In the genomic region with DNA sequence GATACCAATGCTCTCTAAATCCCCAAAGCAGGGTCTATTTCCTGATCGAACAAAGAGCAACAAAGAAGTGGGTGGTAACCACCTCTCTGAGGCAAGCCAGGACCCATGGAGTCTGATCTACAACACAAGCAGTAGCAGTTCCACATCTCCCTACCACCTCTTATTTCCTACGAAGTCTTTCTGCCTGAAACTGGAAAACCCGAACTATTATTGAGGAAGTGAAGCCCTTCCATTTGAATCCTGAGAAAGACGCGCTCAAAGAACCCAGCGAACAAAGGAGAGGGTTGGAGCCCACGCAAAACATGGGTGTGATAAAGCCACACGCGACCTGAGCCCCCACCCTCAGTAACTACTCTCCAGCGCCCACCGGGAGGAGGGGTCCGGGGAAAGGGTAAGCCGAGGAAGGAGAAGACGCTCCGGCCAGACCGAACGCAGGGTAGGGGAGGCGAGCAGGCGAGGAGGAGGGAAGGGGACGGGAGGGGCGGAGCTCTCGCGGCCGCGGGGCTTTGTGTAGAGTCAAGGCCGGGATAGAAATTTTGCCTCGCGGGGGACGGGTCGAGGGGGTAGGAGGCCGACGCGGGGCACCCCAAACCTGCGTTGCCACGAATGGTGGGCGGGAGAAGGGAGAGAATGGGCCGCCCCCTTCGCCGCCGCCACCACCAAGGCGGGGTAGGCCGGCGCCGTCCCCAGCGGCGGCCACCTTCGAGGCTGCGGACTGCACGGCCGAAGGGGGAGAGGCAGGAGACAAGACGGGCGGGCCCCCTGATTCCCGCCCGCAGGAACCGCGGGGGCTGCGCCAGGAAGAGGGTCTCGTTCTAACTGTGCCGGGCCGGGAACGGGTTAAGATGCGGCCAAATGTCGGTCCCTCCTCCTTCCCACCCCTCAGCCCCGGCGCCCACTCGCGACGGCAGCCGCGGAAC, we compare ENCODE assay signal across 8 cellular contexts. TPM values are rescaled to one million over a fixed set of nuclear protein-coding genes. Genes with fewer than 3 reads are reported as not detected.
DNase-seq lines count a peak whose midpoint lies in the region; ATAC-seq, FAIRE-seq and TF ChIP-seq lines count a peak whose summit lies in the region.

No MANE protein-coding gene starts in this region.

- H3K36me3 Mint-ChIP-seq in activated T-helper 2 cell treated with anti-CD3 and anti-CD28 coated beads, Interferon-gamma antibody, Interleukin-2, Interleukin-4, amounts not matched to agents 10 μg/mL and 5 μg/mL and 100 μg/mL, durations not matched to agents 14 hours and 24 hours and 36 hours (ENCODE audit: low read depth) = no peaks in the 10 kb centered on the region
- H3K36me3 Mint-ChIP-seq in natural killer cell treated with Interleukin-12 subunit alpha and Interleukin-12 subunit beta and Interleukin-15 and Interleukin-18, amount 100 ng/mL, for 72 hours = no peaks in the 10 kb centered on the region
- H3K36me3 Mint-ChIP-seq in stimulated activated naive CD8-positive, alpha-beta T cell treated with anti-CD3 and anti-CD28 coated beads, Interleukin-15, Interleukin-2, amounts not matched to agents 100 ng/mL and 50 ng/mL, for 24 hours (ENCODE audit: low read depth) = peaks cover 11% of the 10 kb centered on the region

- intact Hi-C loops in OCI-LY7 (cut with micrococcal nuclease; ENCODE audit: unreplicated experiment) = loop anchor here (10.0 kb wide), 1 partner anchor 335 kb away; no protein-coding TSS in a partner anchor
- intact Hi-C loops in activated T-helper 2 cell treated with anti-CD3 and anti-CD28 coated beads, Interferon-gamma antibody, Interleukin-2, Interleukin-4, amounts not matched to agents 10 μg/mL and 5 μg/mL and 100 μg/mL, durations not matched to agents 14 hours and 24 hours and 36 hours (cut with micrococcal nuclease) = loop anchor here (5.0 kb wide), 1 partner anchor 113 kb away; a partner anchor contains a TSS

- FAIRE-seq in GM19239 (lab: Jason Lieb, UNC) = peak; percentile 95

- peak overlapping the region; percentile 88 for H3K27ac Mint-ChIP-seq in activated T-helper 2 cell treated with anti-CD3 and anti-CD28 coated beads, Interferon-gamma antibody, Interleukin-2, Interleukin-4, amounts not matched to agents 10 μg/mL and 5 μg/mL and 100 μg/mL, durations not matched to agents 14 hours and 24 hours and 36 hours
- H3K27ac Mint-ChIP-seq in natural killer cell treated with Interleukin-12 subunit alpha and Interleukin-12 subunit beta and Interleukin-15 and Interleukin-18, amount 100 ng/mL, for 72 hours = peak overlapping the region; percentile 93 to 95
- H3K27ac Mint-ChIP-seq in stimulated activated naive CD8-positive, alpha-beta T cell treated with anti-CD3 and anti-CD28 coated beads, Interleukin-15, Interleukin-2, amounts not matched to agents 100 ng/mL and 50 ng/mL, for 24 hours = peak overlapping the region; percentile 94

- BruUV-seq in OCI-LY7 (replicated peaks; lab: Mats Ljungman, UMichigan) = no TSS peak

- no peaks in the 10 kb centered on the region for H3K27me3 ChIP-seq in BLaER1

- H3K9me3 ChIP-seq in BLaER1 = peaks cover 5% of the 10 kb centered on the region
- no peaks in the 10 kb centered on the region for H3K9me3 ChIP-seq in OCI-LY7 (ENCODE audit: low read length)

- H4K20me1 ChIP-seq in BLaER1 = peaks cover 50% of the 10 kb centered on the region
- peaks cover 34% of the 10 kb centered on the region for H4K20me1 ChIP-seq in OCI-LY7 (ENCODE audit: insufficient read depth, low read length)

- peak overlapping the region; percentile 94 for H3K4me3 Mint-ChIP-seq in activated T-helper 2 cell treated with anti-CD3 and anti-CD28 coated beads, Interferon-gamma antibody, Interleukin-2, Interleukin-4, amounts not matched to agents 10 μg/mL and 5 μg/mL and 100 μg/mL, durations not matched to agents 14 hours and 24 hours and 36 hours (ENCODE audit: low read depth)
- H3K4me3 Mint-ChIP-seq in natural killer cell treated with Interleukin-12 subunit alpha and Interleukin-12 subunit beta and Interleukin-15 and Interleukin-18, amount 100 ng/mL, for 72 hours = peak overlapping the region; percentile 90
- H3K4me3 Mint-ChIP-seq in stimulated activated naive CD8-positive, alpha-beta T cell treated with anti-CD3 and anti-CD28 coated beads, Interleukin-15, Interleukin-2, amounts not matched to agents 100 ng/mL and 50 ng/mL, for 24 hours = peak overlapping the region; percentile 98

- no peaks in the 10 kb centered on the region for H3K9me3 Mint-ChIP-seq in activated T-helper 2 cell treated with anti-CD3 and anti-CD28 coated beads, Interferon-gamma antibody, Interleukin-2, Interleukin-4, amounts not matched to agents 10 μg/mL and 5 μg/mL and 100 μg/mL, durations not matched to agents 14 hours and 24 hours and 36 hours
- no peaks in the 10 kb centered on the region for H3K9me3 Mint-ChIP-seq in natural killer cell treated with Interleukin-12 subunit alpha and Interleukin-12 subunit beta and Interleukin-15 and Interleukin-18, amount 100 ng/mL, for 72 hours
- H3K9me3 Mint-ChIP-seq in stimulated activated naive CD8-positive, alpha-beta T cell treated with anti-CD3 and anti-CD28 coated beads, Interleukin-15, Interleukin-2, amounts not matched to agents 100 ng/mL and 50 ng/mL, for 24 hours = no peaks in the 10 kb centered on the region

- H3K36me3 ChIP-seq in BLaER1 = peaks cover 22% of the 10 kb centered on the region; the same call in 1 of the 2 replicates
- no peaks in the 10 kb centered on the region; the same call in 1 of the 2 replicates for H3K36me3 ChIP-seq in OCI-LY7 (ENCODE audit: insufficient read depth, low read length)

- peak overlapping the region; percentile 99 for H3K9ac ChIP-seq in BLaER1

- H3K79me2 ChIP-seq in OCI-LY7 (ENCODE audit: insufficient read depth, low read depth, low read length) = peaks cover 54% of the 10 kb centered on the region

- ATAC-seq in HG03378 (IDR thresholded peaks at IDR 0.05; ENCODE audit: unreplicated experiment) = peak; percentile 28
- peak; percentile 65 to 69 for ATAC-seq in natural killer cell treated with Interleukin-12 subunit alpha and Interleukin-12 subunit beta and Interleukin-15 and Interleukin-18, amount 100 ng/mL, for 72 hours

- POLR2A ChIA-PET in OCI-LY7 (lab: Charles Lee) = interaction anchor here (1.1 to 2.1 kb wide), 3 partner anchors 10 to 62 kb away, joined by 3 to 13 read pairs (median 3); no protein-coding TSS in a partner anchor

- H3K9me2 ChIP-seq in OCI-LY7 (ENCODE audit: insufficient read depth, low read length) = no peaks in the 10 kb centered on the region

- H3K4me3 ChIP-seq in BLaER1 = peak overlapping the region; percentile 98
- H3K4me3 ChIP-seq in OCI-LY7 (ENCODE audit: low read depth, low read length, poor library complexity, severe bottlenecking) = peak overlapping the region; percentile 82
- H3K4me3 ChIP-seq in fibroblast of pulmonary artery (replicated peaks; ENCODE audit: low read depth, low read length) = peak overlapping the region; percentile 92

- TF ChIP-seq CTCF in OCI-LY7 (conservative IDR thresholded peaks at IDR 0.05; ENCODE audit: low read length) (no peak), fibroblast of pulmonary artery (IDR thresholded peaks at IDR 0.05; ENCODE audit: low read length, missing control alignments) (no peak)

- H3K4me2 ChIP-seq in BLaER1 (peak overlapping the region; percentile 78), OCI-LY7 (ENCODE audit: low read length) (peak overlapping the region; percentile 94)

- CTCF ChIA-PET in OCI-LY7 (lab: Charles Lee; ENCODE audit: unreplicated experiment) = no interaction called here

- peak overlapping the region; percentile 34 for H2AFZ ChIP-seq in OCI-LY7 (ENCODE audit: low read length)

- peaks cover 23% of the 10 kb centered on the region for H3K4me1 ChIP-seq in BLaER1
- peaks cover 28% of the 10 kb centered on the region for H3K4me1 ChIP-seq in OCI-LY7 (ENCODE audit: insufficient read depth, low read length, poor library complexity, severe bottlenecking)

- peak; percentile 20 for DNase-seq in GM19239 (ENCODE audit: insufficient read length, low spot score)
- DNase-seq in OCI-LY7 (ENCODE audit: low spot score) = peak; percentile 63
- DNase-seq in activated T-helper 2 cell treated with anti-CD3 and anti-CD28 coated beads, Interferon-gamma antibody, Interleukin-2, Interleukin-4, amounts not matched to agents 10 μg/mL and 5 μg/mL and 100 μg/mL, durations not matched to agents 14 hours and 24 hours and 36 hours (ENCODE audit: low spot score) = peak; percentile 38
- peak; percentile 35 for DNase-seq in fibroblast of pulmonary artery (ENCODE audit: low read depth)
- peak; percentile 71 for DNase-seq in natural killer cell treated with Interleukin-12 subunit alpha and Interleukin-12 subunit beta and Interleukin-15 and Interleukin-18, amount 100 ng/mL, for 72 hours (ENCODE audit: low spot score)

- no peaks in the 10 kb centered on the region for H3K27me3 Mint-ChIP-seq in activated T-helper 2 cell treated with anti-CD3 and anti-CD28 coated beads, Interferon-gamma antibody, Interleukin-2, Interleukin-4, amounts not matched to agents 10 μg/mL and 5 μg/mL and 100 μg/mL, durations not matched to agents 14 hours and 24 hours and 36 hours (ENCODE audit: low read depth)
- no peaks in the 10 kb centered on the region for H3K27me3 Mint-ChIP-seq in natural killer cell treated with Interleukin-12 subunit alpha and Interleukin-12 subunit beta and Interleukin-15 and Interleukin-18, amount 100 ng/mL, for 72 hours
- no peaks in the 10 kb centered on the region for H3K27me3 Mint-ChIP-seq in stimulated activated naive CD8-positive, alpha-beta T cell treated with anti-CD3 and anti-CD28 coated beads, Interleukin-15, Interleukin-2, amounts not matched to agents 100 ng/mL and 50 ng/mL, for 24 hours

- peaks cover 27% of the 10 kb centered on the region for H3K4me1 Mint-ChIP-seq in activated T-helper 2 cell treated with anti-CD3 and anti-CD28 coated beads, Interferon-gamma antibody, Interleukin-2, Interleukin-4, amounts not matched to agents 10 μg/mL and 5 μg/mL and 100 μg/mL, durations not matched to agents 14 hours and 24 hours and 36 hours (ENCODE audit: low read depth)
- H3K4me1 Mint-ChIP-seq in natural killer cell treated with Interleukin-12 subunit alpha and Interleukin-12 subunit beta and Interleukin-15 and Interleukin-18, amount 100 ng/mL, for 72 hours (ENCODE audit: low read depth in 2 of 2) = peaks cover 24 to 34% of the 10 kb centered on the region in 2 donors
- peaks cover 54% of the 10 kb centered on the region for H3K4me1 Mint-ChIP-seq in stimulated activated naive CD8-positive, alpha-beta T cell treated with anti-CD3 and anti-CD28 coated beads, Interleukin-15, Interleukin-2, amounts not matched to agents 100 ng/mL and 50 ng/mL, for 24 hours (ENCODE audit: low read depth)

- H3K27ac ChIP-seq in BLaER1 (peak overlapping the region; percentile 98), OCI-LY7 (ENCODE audit: low read depth, low read length, poor library complexity, severe bottlenecking) (peak overlapping the region; percentile 67)

RNA-seq across cellular contexts. Expression of a gene that starts 0.8 kb away (rescaled TPM):
- 37.3 and 40.5 TPM in 2 replicates for total RNA-seq in OCI-LY7 (2014; rRNA removed; shearing (Covaris generic))
- total RNA-seq in OCI-LY7 (2022) = 121 and 141 TPM in 2 replicates
- 115 and 125 TPM in 2 replicates for total RNA-seq in activated T-helper 2 cell treated with anti-CD3 and anti-CD28 coated beads, Interferon-gamma antibody, Interleukin-2, Interleukin-4, amounts not matched to agents 10 μg/mL and 5 μg/mL and 100 μg/mL, durations not matched to agents 14 hours and 24 hours and 36 hours
- total RNA-seq in natural killer cell treated with Interleukin-12 subunit alpha and Interleukin-12 subunit beta and Interleukin-15 and Interleukin-18, amount 100 ng/mL, for 72 hours = 10 to 100 TPM; 60.8 to 72.2 TPM

Comparison
In these comparisons a context has a peak if more than half of its experiments do, and no peak if none do; other contexts are left out.
1. Peak in every context shown above with its lines: DNase-seq, ATAC-seq, H3K4me3 ChIP-seq and H3K27ac ChIP-seq.
2. DNase-seq: peak in every context shown above with its lines; median percentile 71 in natural killer cell treated with Interleukin-12 subunit alpha and Interleukin-12 subunit beta and Interleukin-15 and Interleukin-18, amount 100 ng/mL, for 72 hours; 63 in OCI-LY7; 38 in activated T-helper 2 cell treated with anti-CD3 and anti-CD28 coated beads, Interferon-gamma antibody, Interleukin-2, Interleukin-4, amounts not matched to agents 10 μg/mL and 5 μg/mL and 100 μg/mL, durations not matched to agents 14 hours and 24 hours and 36 hours; 35 in fibroblast of pulmonary artery; 20 in GM19239.